Comparison of ENCODE assay signal across 8 cellular contexts in the genomic region with DNA sequence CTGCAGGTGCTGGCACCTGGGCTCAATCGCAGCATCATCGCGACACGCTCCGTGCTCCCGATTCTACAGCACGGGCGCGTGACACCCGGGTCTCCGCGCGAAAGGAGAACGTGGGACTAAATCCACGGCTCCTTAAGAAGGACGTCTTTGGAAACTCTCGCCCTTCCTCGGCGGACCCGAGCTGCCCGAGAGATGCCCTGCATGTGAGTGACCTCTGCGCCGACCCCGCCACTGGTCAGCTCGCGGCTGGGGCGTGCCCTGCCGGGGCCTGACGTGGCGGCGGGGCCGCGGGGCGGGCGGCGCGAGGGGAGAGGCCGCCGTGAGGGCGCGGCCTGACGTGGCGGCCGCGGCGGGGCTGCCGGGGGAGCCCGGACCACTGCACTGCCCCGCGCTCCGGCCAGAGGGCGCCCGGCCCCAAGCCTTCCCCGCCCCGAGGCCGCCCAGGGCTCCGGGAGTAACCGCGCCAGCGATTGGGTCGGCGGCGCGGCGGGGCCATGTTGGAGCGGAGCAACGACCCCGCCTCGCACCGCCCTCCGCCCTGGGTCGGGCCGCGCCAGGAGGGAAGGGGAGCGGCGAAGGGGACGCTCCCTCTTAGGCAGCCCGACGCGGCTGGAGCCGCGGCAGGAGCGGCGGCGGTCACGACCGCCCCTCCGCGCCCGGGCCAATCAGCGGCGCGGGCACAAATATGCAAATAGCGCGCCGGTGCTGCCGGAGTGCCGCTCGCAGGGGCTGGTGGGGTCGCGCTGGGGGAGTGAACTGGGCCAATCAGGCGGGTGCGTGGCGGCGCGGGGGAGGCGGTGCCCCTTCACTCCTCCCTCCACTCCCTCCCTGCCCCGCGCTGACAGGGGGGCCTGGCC.
DNase-seq lines count a peak whose midpoint lies in the region; ATAC-seq and TF ChIP-seq lines count a peak whose summit lies in the region.

No MANE protein-coding gene starts in this region.

- no peaks in the 10 kb centered on the region for H3K9me3 ChIP-seq in OCI-LY1 (ENCODE audit: low read length)

- peak; percentile 36; the same call in 1 of the 2 replicates for TF ChIP-seq CTCF in OCI-LY1 (IDR thresholded peaks at IDR 0.05; ENCODE audit: low read length)

- no peak overlapping the region for H2AFZ ChIP-seq in OCI-LY1 (ENCODE audit: low read length)

- peaks cover 20% of the 10 kb centered on the region for H3K4me1 ChIP-seq in OCI-LY1 (ENCODE audit: insufficient read depth, low read length, severe bottlenecking)

- peak overlapping the region; percentile 91 for H3K4me3 ChIP-seq in OCI-LY1 (ENCODE audit: low read depth, low read length, poor library complexity, severe bottlenecking)

- H3K79me2 ChIP-seq in OCI-LY1 (ENCODE audit: insufficient read depth, low read length), result peaks cover 21% of the 10 kb centered on the region

- no peaks in the 10 kb centered on the region for H3K27me3 ChIP-seq in OCI-LY1 (ENCODE audit: insufficient read depth, low read length)

- DNase-seq in DMS114 treated with DMSO at 0.1 percent for 48 hours (lab: John Stamatoyannopoulos, UW; ENCODE audit: unreplicated experiment) (peak; percentile 89), HuH-7.5 (ENCODE audit: low spot score) (peak; percentile 95), activated T-cell treated with anti-CD3 and anti-CD28 coated beads for 24 hours (ENCODE audit: low read depth) (peak; percentile 91), epithelial cell of prostate (ENCODE audit: low read depth, low spot score) (peak; percentile 53), mucosa of gallbladder (ENCODE audit: low spot score) (peak; percentile 96)
- peak; percentile 93 for DNase-seq in stimulated activated CD8-positive, alpha-beta memory T cell treated with anti-CD3 and anti-CD28 coated beads, Interleukin-4, amount 100 ng/mL, for 24 hours (ENCODE audit: low read depth)

- peak overlapping the region; percentile 62 for H3K27ac ChIP-seq in OCI-LY1 (ENCODE audit: low read depth, low read length, poor library complexity, severe bottlenecking)
- peak overlapping the region; percentile 85 for H3K27ac ChIP-seq in epithelial cell of prostate

- peak overlapping the region; percentile 82 for H3K4me2 ChIP-seq in OCI-LY1 (ENCODE audit: low read length)

- no peaks in the 10 kb centered on the region for H3F3A ChIP-seq in OCI-LY1 (ENCODE audit: insufficient read depth, low read length)

- H3K9ac ChIP-seq in OCI-LY1 (ENCODE audit: low read length), result peak overlapping the region; percentile 83

- peak; percentile 86 for ATAC-seq in GM21528 (IDR thresholded peaks at IDR 0.05; ENCODE audit: low FRiP score, unreplicated experiment)

- H3K9me2 ChIP-seq in OCI-LY1 (ENCODE audit: low read depth, low read length), result no peaks in the 10 kb centered on the region

- H3K36me3 ChIP-seq in OCI-LY1 (ENCODE audit: insufficient read depth, low read length), result no peaks in the 10 kb centered on the region

- 0 out of 2 replicates have a peak, but pooled peaks cover 3% of the 10 kb centered on the region for H4K20me1 ChIP-seq in OCI-LY1 (ENCODE audit: insufficient read depth, low read length)

Comparison
In these comparisons a context has a peak if more than half of its experiments do, and no peak if none do; other contexts are left out.
1. Peak in every context shown above with its lines: DNase-seq, ATAC-seq, H3K4me3 ChIP-seq and H3K27ac ChIP-seq.